ENCODE assay signal across 18 cellular contexts in the genomic region with DNA sequence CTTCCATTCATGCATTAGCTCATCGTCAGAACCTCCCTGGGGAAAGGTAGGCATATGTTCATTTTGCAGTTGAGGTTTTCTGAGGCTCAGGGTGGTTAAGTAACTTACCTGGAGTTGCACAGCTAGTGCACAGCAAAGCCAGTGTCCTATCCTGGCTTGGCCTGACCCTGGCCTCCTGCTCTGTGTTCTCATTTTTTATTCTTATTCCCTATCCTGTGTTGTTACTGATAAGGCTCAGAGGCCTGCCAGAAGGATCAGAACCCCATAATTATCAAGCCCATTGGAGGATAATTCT.
A peak's percentile ranks its signal among the peaks of the same experiment; 100 is the strongest.
DNase-seq lines count a peak whose midpoint lies in the region; TF ChIP-seq lines count a peak whose summit lies in the region.
"Had no signal": no experiment of that assay in that cellular context is flagged by ENCODE, and none has a peak within 500 bp of the region (broad histone marks: within the 10 kb centered on the region; RNA-seq: fewer than 3 reads in every experiment).

No MANE protein-coding gene starts in this region.

- H3K27ac ChIP-seq in HEK293 (ENCODE audit: extremely low read depth, low read depth, low read length) = no peak overlapping the region
- H3K27ac ChIP-seq: BLaER1 treated with 17β-estradiol and CSF1 and Interleukin-3, amounts not matched to agents 10 nM and 100 nM; HL-60 had no signal

- no peaks in the 10 kb centered on the region for H3K36me3 Mint-ChIP-seq in T-helper 2 cell treated with Interferon-gamma antibody and Interleukin-4, amounts not matched to agents 5 μg/mL and 100 μg/mL, for 36 hours (ENCODE audit: low read depth)
- no peaks in the 10 kb centered on the region for H3K36me3 Mint-ChIP-seq in glutamatergic neuron (ENCODE audit: unreplicated experiment)

- no peaks in the 10 kb centered on the region for H4K20me1 ChIP-seq in Loucy (ENCODE audit: insufficient read depth, low read length, poor library complexity, severe bottlenecking)

- no peak overlapping the region for H2AFZ ChIP-seq in Loucy (ENCODE audit: low read length)
- H2AFZ ChIP-seq: GM23338 had no signal

- H3K4me3 Mint-ChIP-seq in T-helper 2 cell treated with Interferon-gamma antibody and Interleukin-4, amounts not matched to agents 5 μg/mL and 100 μg/mL, for 36 hours = no peak overlapping the region
- H3K4me3 Mint-ChIP-seq in glutamatergic neuron (ENCODE audit: unreplicated experiment) = no peak overlapping the region
- H3K4me3 Mint-ChIP-seq: B cell; CD8-positive, alpha-beta T cell; GM23338; HFFc6 had no signal

- H3F3A ChIP-seq in Loucy (ENCODE audit: low read depth) = no peaks in the 10 kb centered on the region

- no peak overlapping the region for H3K9ac ChIP-seq in Loucy (ENCODE audit: low read depth, low read length, poor library complexity, severe bottlenecking)
- H3K9ac ChIP-seq: BLaER1 treated with 17β-estradiol and CSF1 and Interleukin-3, amounts not matched to agents 10 nM and 100 nM had no signal

- POLR2A ChIA-PET in HEK293 (lab: Yijun Ruan, JAX) = interaction anchor here (1.2 kb wide), 1 partner anchor 111 kb away, joined by 3 read pairs; no protein-coding TSS in a partner anchor

- no peaks in the 10 kb centered on the region for H3K4me1 ChIP-seq in HEK293 (ENCODE audit: control insufficient read depth, insufficient read depth, low read length)
- H3K4me1 ChIP-seq in Loucy (ENCODE audit: insufficient read depth, low read length, poor library complexity, severe bottlenecking) = peaks cover 23% of the 10 kb centered on the region

- no peak overlapping the region for H3K4me3 ChIP-seq in HEK293 (ENCODE audit: low read depth, low read length)
- H3K4me3 ChIP-seq in Loucy (ENCODE audit: low read length, poor library complexity, severe bottlenecking) = no peak overlapping the region
- H3K4me3 ChIP-seq: BLaER1 treated with 17β-estradiol and CSF1 and Interleukin-3, amounts not matched to agents 10 nM and 100 nM; GM23338 had no signal

- peak overlapping the region; percentile 26 for H3K27ac Mint-ChIP-seq in T-helper 2 cell treated with Interferon-gamma antibody and Interleukin-4, amounts not matched to agents 5 μg/mL and 100 μg/mL, for 36 hours
- H3K27ac Mint-ChIP-seq in glutamatergic neuron (ENCODE audit: unreplicated experiment) = peak overlapping the region; percentile 84
- H3K27ac Mint-ChIP-seq: B cell; CD8-positive, alpha-beta T cell; GM23338; HFFc6 had no signal

- H3K9me3 ChIP-seq in HEK293 (ENCODE audit: control insufficient read depth, insufficient read depth, low read depth, low read length) (no peaks in the 10 kb centered on the region), Loucy (ENCODE audit: insufficient read depth, low read depth, low read length) (no peaks in the 10 kb centered on the region)
- H3K9me3 ChIP-seq: BLaER1 treated with 17β-estradiol and CSF1 and Interleukin-3, amounts not matched to agents 10 nM and 100 nM had no signal

- CTCF ChIA-PET in HEK293 (lab: Yijun Ruan, JAX) = no interaction called here

- H3K36me3 ChIP-seq in HEK293 (ENCODE audit: control insufficient read depth in 2 of 2, insufficient read depth in 1 of 2, low read length in 2 of 2) (no peaks in the 10 kb centered on the region), Loucy (ENCODE audit: insufficient read depth, low read length) (no peaks in the 10 kb centered on the region)

- DNase-seq in T-helper 2 cell treated with Interferon-gamma antibody and Interleukin-4, amounts not matched to agents 5 μg/mL and 100 μg/mL, for 36 hours (ENCODE audit: low spot score) = no peak
- no peak for DNase-seq in T-helper 2 cell
- DNase-seq in glutamatergic neuron = no peak
- DNase-seq in NCI-H187 treated with DMSO at 0.1 percent for 48 hours (lab: John Stamatoyannopoulos, UW) = no peak
- DNase-seq in nucleus accumbens (lab: John Stamatoyannopoulos, UW) = no peak
- DNase-seq: 8988T; Calu3; CD8-positive, alpha-beta T cell; DMS79 treated with DMSO at 0.1 percent for 48 hours; GF-D8; HCEC 1CT; HFFc6 had no signal

- no peaks in the 10 kb centered on the region for H3K79me2 ChIP-seq in Loucy (ENCODE audit: insufficient read depth, low read length)

- no peaks in the 10 kb centered on the region for H3K27me3 ChIP-seq in Loucy (ENCODE audit: insufficient read depth, low read length, poor library complexity, severe bottlenecking)
- H3K27me3 ChIP-seq: BLaER1 treated with 17β-estradiol and CSF1 and Interleukin-3, amounts not matched to agents 10 nM and 100 nM had no signal

- TF ChIP-seq CTCF in HEK293 (tag by site-specific recombination; IDR thresholded peaks at IDR 0.05) (no peak), Loucy (conservative IDR thresholded peaks at IDR 0.05; ENCODE audit: low read length) (no peak), glutamatergic neuron (IDR thresholded peaks at IDR 0.05; ENCODE audit: partially characterized antibody, unreplicated experiment) (no peak)

- peaks cover 43% of the 10 kb centered on the region for H3K4me1 Mint-ChIP-seq in T-helper 2 cell treated with Interferon-gamma antibody and Interleukin-4, amounts not matched to agents 5 μg/mL and 100 μg/mL, for 36 hours (ENCODE audit: low read depth)
- H3K4me1 Mint-ChIP-seq in glutamatergic neuron (ENCODE audit: low read depth, unreplicated experiment) = peaks cover 36% of the 10 kb centered on the region
- H3K4me1 Mint-ChIP-seq: B cell had no signal

- no peaks in the 10 kb centered on the region for H3K27me3 Mint-ChIP-seq in T-helper 2 cell treated with Interferon-gamma antibody and Interleukin-4, amounts not matched to agents 5 μg/mL and 100 μg/mL, for 36 hours (ENCODE audit: low read depth)
- H3K27me3 Mint-ChIP-seq in glutamatergic neuron (ENCODE audit: unreplicated experiment) = peaks cover 1% of the 10 kb centered on the region
- H3K27me3 Mint-ChIP-seq: B cell had no signal

- H3K9me3 Mint-ChIP-seq in T-helper 2 cell treated with Interferon-gamma antibody and Interleukin-4, amounts not matched to agents 5 μg/mL and 100 μg/mL, for 36 hours = no peaks in the 10 kb centered on the region
- peaks cover 3% of the 10 kb centered on the region for H3K9me3 Mint-ChIP-seq in glutamatergic neuron (ENCODE audit: unreplicated experiment)
- H3K9me3 Mint-ChIP-seq: CD8-positive, alpha-beta T cell; GM23338; HFFc6 had no signal

- H3K4me2 ChIP-seq in Loucy (ENCODE audit: low read depth, low read length, poor library complexity, severe bottlenecking) = peak overlapping the region; percentile 46
- H3K4me2 ChIP-seq: BLaER1 treated with 17β-estradiol and CSF1 and Interleukin-3, amounts not matched to agents 10 nM and 100 nM; GM23338 had no signal

- H3K9me2 ChIP-seq in Loucy (replicated peaks; ENCODE audit: low read depth, low read length) = no peaks in the 10 kb centered on the region

TF ChIP-seq in HEK293, 187 proteins besides CTCF, POLR2A, EP300 and RAD21:
- 0 out of 2 replicates have a peak, but pooled peaks have one; percentile 50 for TF ChIP-seq ZNF768 (tag by site-specific recombination; IDR thresholded peaks at IDR 0.05)
- no peak for TF ChIP-seq ZSCAN23 (tag by site-specific recombination; IDR thresholded peaks at IDR 0.05)
